Comparison of ENCODE assay signal across 17 cellular contexts in the genomic region with DNA sequence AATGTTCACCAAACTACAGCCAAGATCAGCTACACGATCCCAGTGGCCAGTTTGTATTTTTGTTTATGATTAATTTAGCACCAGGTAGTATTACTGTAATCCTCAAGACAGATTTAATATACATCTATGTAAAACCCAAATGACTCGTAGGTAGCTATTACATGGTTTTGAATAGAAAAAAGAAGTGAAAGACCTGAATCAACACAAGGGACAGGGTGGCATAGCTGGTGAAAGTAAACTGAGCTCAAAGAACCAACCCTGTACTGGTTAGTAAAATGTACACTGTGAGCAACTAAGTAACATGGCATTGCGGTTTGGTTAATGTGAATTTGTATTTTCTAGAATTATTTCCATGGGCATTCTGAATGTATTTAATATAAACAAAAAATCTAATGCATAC.
A peak's percentile ranks its signal among the peaks of the same experiment; 100 is the strongest.
DNase-seq lines count a peak whose midpoint lies in the region; ATAC-seq lines count a peak whose summit lies in the region.
"Had no signal": no experiment of that assay in that cellular context is flagged by ENCODE, and none has a peak within 500 bp of the region (broad histone marks: within the 10 kb centered on the region; RNA-seq: fewer than 3 reads in every experiment).

No MANE protein-coding gene starts in this region.

- DNase-seq in germinal center (ENCODE audit: low spot score) (peak; percentile 14), superior temporal gyrus (ENCODE audit: extremely low spot score) (no peak), NCI-H1930 (lab: John Stamatoyannopoulos, UW) (no peak), NCI-H2029 treated with DMSO at 0.1 percent for 48 hours (lab: John Stamatoyannopoulos, UW) (no peak)
- DNase-seq: CD8-positive, alpha-beta T cell; effector CD8-positive, alpha-beta T cell; NCI-H1105; psoas muscle; RPMI8226; stimulated activated naive CD4-positive, alpha-beta T cell; T-helper 9 cell; transverse colon had no signal

- ATAC-seq in GM18520 (IDR thresholded peaks at IDR 0.05; ENCODE audit: unreplicated experiment) (peak; percentile 23), GM19468 (IDR thresholded peaks at IDR 0.05; ENCODE audit: extremely low read depth, unreplicated experiment) (peak; percentile 26), HG03066 (IDR thresholded peaks at IDR 0.05; ENCODE audit: low read depth, unreplicated experiment) (peak; percentile 28)
- ATAC-seq: CD8-positive, alpha-beta T cell; gastroesophageal sphincter; HepG2; psoas muscle had no signal
